In the genomic region with DNA sequence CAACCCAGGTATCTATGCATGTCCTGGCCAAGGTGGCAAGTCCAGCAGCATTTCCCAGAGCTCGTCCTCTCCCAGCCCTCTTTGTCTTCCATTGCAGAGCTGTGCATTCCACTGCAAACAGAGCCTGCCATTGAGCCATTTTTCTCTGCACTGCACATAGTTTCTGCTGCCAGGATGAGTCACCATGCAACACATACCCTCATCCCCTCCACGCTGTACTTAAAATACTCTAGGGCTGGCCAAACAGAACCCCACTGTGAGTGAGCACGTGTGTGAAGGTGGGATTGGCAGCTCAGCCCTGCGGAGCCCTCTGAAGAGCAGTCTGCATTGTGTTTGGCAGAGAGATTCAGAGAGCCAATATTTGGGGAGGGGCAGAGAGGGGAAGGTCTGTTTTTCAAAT, we compare ENCODE assay signal across 9 cellular contexts. TPM values are rescaled to one million over a fixed set of nuclear protein-coding genes. Genes with fewer than 3 reads are reported as not detected.
A peak's percentile ranks its signal among the peaks of the same experiment; 100 is the strongest.
DNase-seq lines count a peak whose midpoint lies in the region; ATAC-seq and TF ChIP-seq lines count a peak whose summit lies in the region.
"Had no signal": no experiment of that assay in that cellular context is flagged by ENCODE, and none has a peak within 500 bp of the region (broad histone marks: within the 10 kb centered on the region; RNA-seq: fewer than 3 reads in every experiment).

No MANE protein-coding gene starts in this region.

- H3K27ac Mint-ChIP-seq in osteocyte (ENCODE audit: unreplicated experiment) = peak overlapping the region; percentile 20

- no peak for TF ChIP-seq POLR2A in esophagus muscularis mucosa (IDR thresholded peaks at IDR 0.05; ENCODE audit: low read depth)

- intact Hi-C loops in esophagus muscularis mucosa (cut with DNase I) = loop anchor here (5.0 to 10.0 kb wide), 4 partner anchors 382 to 758 kb away; partner anchors contain the start of gene SLC19A2

- no peak for ATAC-seq in GM19397 (IDR thresholded peaks at IDR 0.05; ENCODE audit: unreplicated experiment)
- ATAC-seq in HG03469 (IDR thresholded peaks at IDR 0.05; ENCODE audit: unreplicated experiment) = no peak
- ATAC-seq in HG03196 (IDR thresholded peaks at IDR 0.05; ENCODE audit: unreplicated experiment) = no peak

- H3K4me1 ChIP-seq in esophagus muscularis mucosa = peaks cover 24 to 33% (median 32%) of the 10 kb centered on the region in 4 donors

- no peaks in the 10 kb centered on the region for H3K9me3 ChIP-seq in esophagus muscularis mucosa

- no peaks in the 10 kb centered on the region for H3K27me3 Mint-ChIP-seq in osteocyte (ENCODE audit: unreplicated experiment)

- H3K4me3 Mint-ChIP-seq in osteocyte (ENCODE audit: unreplicated experiment) = no peak overlapping the region

- WGBS in esophagus muscularis mucosa = 29% methylated on average over 4 of the region's 4 CpGs

- TF ChIP-seq CTCF in esophagus muscularis mucosa (IDR thresholded peaks at IDR 0.05) (no peak), osteocyte (IDR thresholded peaks at IDR 0.05) (no peak)

- H3K9me3 Mint-ChIP-seq in osteocyte (ENCODE audit: unreplicated experiment) = no peaks in the 10 kb centered on the region

- TF ChIP-seq EP300 in esophagus muscularis mucosa (IDR thresholded peaks at IDR 0.05) = no peak

- DNase-seq in EL (peak; percentile 76), NCI-H748 treated with DMSO at 0.1 percent for 48 hours (lab: John Stamatoyannopoulos, UW) (peak; percentile 5), esophagus muscularis mucosa (ENCODE audit: extremely low spot score) (no peak), osteocyte (ENCODE audit: extremely low spot score, unreplicated experiment) (no peak), NCI-H2171 treated with DMSO at 0.1 percent for 48 hours (lab: John Stamatoyannopoulos, UW) (no peak)
- DNase-seq: stimulated activated CD4-positive, alpha-beta T cell treated with anti-CD3 and anti-CD28 coated beads, Interleukin-12 subunit alpha, Interleukin-12 subunit beta, amount 100 ng/mL, for 4 hours had no signal

- H3K36me3 Mint-ChIP-seq in osteocyte (ENCODE audit: unreplicated experiment) = no peaks in the 10 kb centered on the region

- no peaks in the 10 kb centered on the region for H3K36me3 ChIP-seq in esophagus muscularis mucosa

- H3K4me1 Mint-ChIP-seq in osteocyte (ENCODE audit: unreplicated experiment) = peaks cover 11% of the 10 kb centered on the region

- peak overlapping the region in 1 of 4 donors; percentile 9 for H3K4me3 ChIP-seq in esophagus muscularis mucosa

- H3K27me3 ChIP-seq in esophagus muscularis mucosa = no peaks in the 10 kb centered on the region

- peak overlapping the region; percentile 60 to 74 (median 68) for H3K27ac ChIP-seq in esophagus muscularis mucosa (replicated peaks in 1 of 4)

RNA-seq across cellular contexts. Expression of gene ATP1B1, which starts 3.9 kb away (rescaled TPM):
- 10 to 100 TPM; 69.4 to 88.6 (median 78.3) TPM for total RNA-seq in esophagus muscularis mucosa
- 42.0 and 45.5 TPM in 2 replicates for total RNA-seq in osteocyte

Comparison
In these comparisons a context has a peak if more than half of its experiments do, and no peak if none do; other contexts are left out.
1. DNase-seq: peak in EL (single experiment) and NCI-H748 treated with DMSO at 0.1 percent for 48 hours (single experiment); none in esophagus muscularis mucosa (single experiment), osteocyte (single experiment) and NCI-H2171 treated with DMSO at 0.1 percent for 48 hours (single experiment).